8 cellular contexts compared by ENCODE assay signal in genomic region chr3:115783938-115784738, GRCh38.
DNase-seq lines count a peak whose midpoint lies in the region; ATAC-seq and TF ChIP-seq lines count a peak whose summit lies in the region.

No MANE protein-coding gene starts in this region.

- intact Hi-C loops in activated naive CD4-positive, alpha-beta T cell treated with anti-CD3 and anti-CD28 coated beads for 36 hours (cut with micrococcal nuclease): loop anchor here (1.0 to 10.0 kb wide), 11 partner anchors 8 to 1279 kb away; partner anchors contain the start of gene ZBTB20

- H3K9me3 ChIP-seq in SJSA1 (replicated peaks): no peaks in the 10 kb centered on the region
- no peaks in the 10 kb centered on the region for H3K9me3 ChIP-seq in suprapubic skin

- peak overlapping the region; percentile 90 for H3K4me3 Mint-ChIP-seq in activated naive CD4-positive, alpha-beta T cell treated with anti-CD3 and anti-CD28 coated beads for 36 hours

- H3K27me3 Mint-ChIP-seq in activated naive CD4-positive, alpha-beta T cell treated with anti-CD3 and anti-CD28 coated beads for 36 hours (ENCODE audit: low read depth): no peaks in the 10 kb centered on the region

- DNase-seq in NAMALWA (ENCODE audit: low spot score) (peak; percentile 94), SJSA1 (ENCODE audit: low read depth in 1 of 2, low spot score in 2 of 2) (peak; percentile 91 to 94), globus pallidus (ENCODE audit: low spot score) (peak; percentile 61), nucleus accumbens (lab: John Stamatoyannopoulos, UW) (peak in 55 of 56 donors; percentile 14 to 93 (median 75)), suprapubic skin (ENCODE audit: low spot score in 2 of 2) (peak; percentile 92)
- peak; percentile 92 for DNase-seq in activated naive CD4-positive, alpha-beta T cell treated with anti-CD3 and anti-CD28 coated beads for 36 hours

- H3K4me1 ChIP-seq in SJSA1 (replicated peaks) (peaks cover 29% of the 10 kb centered on the region), suprapubic skin (peaks cover 15% of the 10 kb centered on the region)

- H3K4me3 ChIP-seq in GM08714 (ENCODE audit: low read length) (peak overlapping the region; percentile 58; the same call in 1 of the 2 replicates), SJSA1 (peak overlapping the region; percentile 51), suprapubic skin (peak overlapping the region; percentile 69)

- H3K27ac ChIP-seq in SJSA1 (peak overlapping the region; percentile 89), suprapubic skin (peak overlapping the region; percentile 88)

- CTCF ChIA-PET in activated naive CD4-positive, alpha-beta T cell treated with anti-CD3 and anti-CD28 coated beads for 36 hours (lab: Charles Lee): interaction anchor here (0.6 to 3.3 kb wide), 24 partner anchors 9 to 1675 kb away, joined by 3 to 18 read pairs (median 4); no protein-coding TSS in a partner anchor

- 0% methylated on average over 43 of the region's 81 CpGs for WGBS in suprapubic skin

- H3K4me1 Mint-ChIP-seq in activated naive CD4-positive, alpha-beta T cell treated with anti-CD3 and anti-CD28 coated beads for 36 hours (ENCODE audit: low read depth): peaks cover 18% of the 10 kb centered on the region

- no peaks in the 10 kb centered on the region for H3K36me3 Mint-ChIP-seq in activated naive CD4-positive, alpha-beta T cell treated with anti-CD3 and anti-CD28 coated beads for 36 hours (ENCODE audit: low read depth)

- no peaks in the 10 kb centered on the region for H3K9me3 Mint-ChIP-seq in activated naive CD4-positive, alpha-beta T cell treated with anti-CD3 and anti-CD28 coated beads for 36 hours

- peak; percentile 95 to 100 for TF ChIP-seq CTCF in suprapubic skin (IDR thresholded peaks at IDR 0.05)

- H3K27me3 ChIP-seq in SJSA1 (replicated peaks) (no peaks in the 10 kb centered on the region), suprapubic skin (no peaks in the 10 kb centered on the region)

- TF ChIP-seq POLR2A in suprapubic skin (IDR thresholded peaks at IDR 0.05): peak in 1 of 2 donors; percentile 45

- no peak for TF ChIP-seq EP300 in suprapubic skin (IDR thresholded peaks at IDR 0.05)

- H3K36me3 ChIP-seq in SJSA1 (no peaks in the 10 kb centered on the region), suprapubic skin (no peaks in the 10 kb centered on the region)

- peak overlapping the region; percentile 96 for H3K27ac Mint-ChIP-seq in activated naive CD4-positive, alpha-beta T cell treated with anti-CD3 and anti-CD28 coated beads for 36 hours

- ATAC-seq in HG02588 (IDR thresholded peaks at IDR 0.05; ENCODE audit: unreplicated experiment): peak; percentile 90

Comparison
In these comparisons a context has a peak if more than half of its experiments do, and no peak if none do; other contexts are left out.
1. Peak in every context shown above with its lines: DNase-seq, ATAC-seq, H3K4me3 ChIP-seq and H3K27ac ChIP-seq.